In genomic region chr5:158054388-158055092, GRCh38 we compare ENCODE assay signal across 1 cellular context.
TF ChIP-seq lines count a peak whose summit lies in the region.

No MANE protein-coding gene starts in this region.

TF ChIP-seq in SK-N-SH treated with all-trans-retinoic acid at 6 μM for 48 hours, 23 proteins besides CTCF, POLR2A, EP300 and RAD21 (continued from another document):
- TF ChIP-seq CSRNP3 (CRISPR knock-in tag; IDR thresholded peaks at IDR 0.05) (0 out of 2 replicates have a peak, but pooled peaks have one; percentile 44), PATZ1 (CRISPR knock-in tag; IDR thresholded peaks at IDR 0.05; ENCODE audit: borderline replicate concordance) (peak; percentile 58), BACH2 (CRISPR knock-in tag; IDR thresholded peaks at IDR 0.05; ENCODE audit: borderline replicate concordance) (no peak), ZNF70 (CRISPR knock-in tag; IDR thresholded peaks at IDR 0.05) (no peak), ZFP3 (CRISPR knock-in tag; IDR thresholded peaks at IDR 0.05) (no peak), ZNF8 (CRISPR knock-in tag; IDR thresholded peaks at IDR 0.05) (no peak), ZFP30 (CRISPR knock-in tag; IDR thresholded peaks at IDR 0.05) (no peak), CREB5 (CRISPR knock-in tag; IDR thresholded peaks at IDR 0.05; ENCODE audit: low read depth) (peak; percentile 87), CSDC2 (CRISPR knock-in tag; IDR thresholded peaks at IDR 0.05) (no peak), ZNF565 (CRISPR knock-in tag; conservative IDR thresholded peaks at IDR 0.05; ENCODE audit: low read depth) (no peak), ZC3H10 (CRISPR knock-in tag; IDR thresholded peaks at IDR 0.05) (0 out of 2 replicates have a peak, but pooled peaks have one; percentile 24), TCF4 (CRISPR knock-in tag; IDR thresholded peaks at IDR 0.05; ENCODE audit: borderline replicate concordance) (peak; percentile 70; the same call in 1 of the 2 replicates), SNAI2 (CRISPR knock-in tag; IDR thresholded peaks at IDR 0.05) (no peak), ARNTL (CRISPR knock-in tag; IDR thresholded peaks at IDR 0.05; ENCODE audit: borderline replicate concordance, low read depth) (no peak), TOX (CRISPR knock-in tag; IDR thresholded peaks at IDR 0.05; ENCODE audit: borderline replicate concordance) (no peak)
